Comparison of ENCODE assay signal across 9 cellular contexts in genomic region chr18:5066380-5066977, GRCh38.
DNase-seq lines count a peak whose midpoint lies in the region; TF ChIP-seq lines count a peak whose summit lies in the region.
"Had no signal": no experiment of that assay in that cellular context is flagged by ENCODE, and none has a peak within 500 bp of the region (broad histone marks: within the 10 kb centered on the region; RNA-seq: fewer than 3 reads in every experiment).

No MANE protein-coding gene starts in this region.

- no peak overlapping the region for H3K4me3 Mint-ChIP-seq in activated CD4-positive, alpha-beta memory T cell treated with anti-CD3 and anti-CD28 coated beads for 36 hours
- no peak overlapping the region for H3K4me3 Mint-ChIP-seq in mesothelial cell of epicardium
- H3K4me3 Mint-ChIP-seq in CD4-positive, alpha-beta memory T cell = no peak overlapping the region

- no peaks in the 10 kb centered on the region for H3K9me3 ChIP-seq in CD4-positive, alpha-beta memory T cell (ENCODE audit: control insufficient read depth in 1 of 2, low read length in 2 of 2)

- H3K27me3 Mint-ChIP-seq in activated CD4-positive, alpha-beta memory T cell treated with anti-CD3 and anti-CD28 coated beads for 36 hours = no peaks in the 10 kb centered on the region
- H3K27me3 Mint-ChIP-seq in mesothelial cell of epicardium (ENCODE audit: low read depth) = peaks cover 3% of the 10 kb centered on the region
- peaks cover 0 to 2% of the 10 kb centered on the region in 2 donors for H3K27me3 Mint-ChIP-seq in CD4-positive, alpha-beta memory T cell

- POLR2A ChIA-PET in activated CD4-positive, alpha-beta memory T cell treated with anti-CD3 and anti-CD28 coated beads for 36 hours (lab: Charles Lee) = no interaction called here
- POLR2A ChIA-PET in CD4-positive, alpha-beta memory T cell (lab: Charles Lee; ENCODE audit: partially characterized antibody) = no interaction called here

- H3K27ac Mint-ChIP-seq in activated CD4-positive, alpha-beta memory T cell treated with anti-CD3 and anti-CD28 coated beads for 36 hours = no peak overlapping the region
- no peak overlapping the region for H3K27ac Mint-ChIP-seq in mesothelial cell of epicardium
- H3K27ac Mint-ChIP-seq in CD4-positive, alpha-beta memory T cell = no peak overlapping the region

- no peaks in the 10 kb centered on the region for H3K4me1 Mint-ChIP-seq in activated CD4-positive, alpha-beta memory T cell treated with anti-CD3 and anti-CD28 coated beads for 36 hours (ENCODE audit: low read depth)
- H3K4me1 Mint-ChIP-seq in mesothelial cell of epicardium = peaks cover 4% of the 10 kb centered on the region
- H3K4me1 Mint-ChIP-seq in CD4-positive, alpha-beta memory T cell = no peaks in the 10 kb centered on the region

- no peaks in the 10 kb centered on the region for H3K36me3 Mint-ChIP-seq in activated CD4-positive, alpha-beta memory T cell treated with anti-CD3 and anti-CD28 coated beads for 36 hours
- H3K36me3 Mint-ChIP-seq in mesothelial cell of epicardium = no peaks in the 10 kb centered on the region
- no peaks in the 10 kb centered on the region for H3K36me3 Mint-ChIP-seq in CD4-positive, alpha-beta memory T cell

- TF ChIP-seq CTCF in HFF-Myc (IDR thresholded peaks at IDR 0.05; ENCODE audit: low read depth, low read length, missing control alignments) (peak; percentile 12), mesothelial cell of epicardium (IDR thresholded peaks at IDR 0.05; ENCODE audit: unreplicated experiment) (peak; percentile 16)

- CTCF ChIA-PET in activated CD4-positive, alpha-beta memory T cell treated with anti-CD3 and anti-CD28 coated beads for 36 hours (lab: Charles Lee) = interaction anchor here (1.2 to 2.4 kb wide), 2 partner anchors 8 to 11 kb away, joined by 3 to 9 read pairs; no protein-coding TSS in a partner anchor
- CTCF ChIA-PET in CD4-positive, alpha-beta memory T cell (lab: Charles Lee; ENCODE audit: partially characterized antibody) = no interaction called here

- H3K4me1 ChIP-seq in CD4-positive, alpha-beta memory T cell (ENCODE audit: insufficient read depth, low read length) = no peaks in the 10 kb centered on the region

- H3K27ac ChIP-seq in CD4-positive, alpha-beta memory T cell (ENCODE audit: low read depth, low read length) = no peak overlapping the region

- no peak overlapping the region for H3K4me3 ChIP-seq in HFF-Myc (replicated peaks; ENCODE audit: low read depth, low read length)
- H3K4me3 ChIP-seq in CD4-positive, alpha-beta memory T cell (ENCODE audit: low read length in 2 of 2) = no peak overlapping the region

- H3K9me3 Mint-ChIP-seq in activated CD4-positive, alpha-beta memory T cell treated with anti-CD3 and anti-CD28 coated beads for 36 hours = no peaks in the 10 kb centered on the region
- H3K9me3 Mint-ChIP-seq in mesothelial cell of epicardium = no peaks in the 10 kb centered on the region
- peaks cover 0 to under 1% (median 0%) of the 10 kb centered on the region in 8 donors for H3K9me3 Mint-ChIP-seq in CD4-positive, alpha-beta memory T cell

- H3K36me3 ChIP-seq in CD4-positive, alpha-beta memory T cell (ENCODE audit: insufficient read depth, low read length) = no peaks in the 10 kb centered on the region

- no peaks in the 10 kb centered on the region for H3K27me3 ChIP-seq in CD4-positive, alpha-beta memory T cell (ENCODE audit: insufficient read depth, low read length)

- intact Hi-C loops in activated CD4-positive, alpha-beta memory T cell treated with anti-CD3 and anti-CD28 coated beads for 36 hours (cut with micrococcal nuclease) = no loop called here
- intact Hi-C loops in CD4-positive, alpha-beta memory T cell (cut with micrococcal nuclease) = no loop called here

- DNase-seq in NCI-H82 (lab: John Stamatoyannopoulos, UW) (peak; percentile 29), NCI-H82 treated with DMSO at 0.1 percent for 48 hours (lab: John Stamatoyannopoulos, UW; ENCODE audit: unreplicated experiment) (no peak), HFF-Myc (ENCODE audit: extremely low read depth, low read depth) (no peak), mesothelial cell of epicardium (ENCODE audit: low spot score in 2 of 2, unreplicated experiment in 2 of 2) (no peak), GOT3 (lab: John Stamatoyannopoulos, UW) (no peak), GM19240 (ENCODE audit: insufficient read length, low spot score) (no peak)
- peak; percentile 27 for DNase-seq in activated CD4-positive, alpha-beta memory T cell treated with anti-CD3 and anti-CD28 coated beads for 36 hours
- no peak for DNase-seq in CD4-positive, alpha-beta memory T cell
- DNase-seq: NCI-H2081 had no signal

Comparison
In these comparisons a context has a peak if more than half of its experiments do, and no peak if none do; other contexts are left out.
1. DNase-seq: peak in NCI-H82 (single experiment) and activated CD4-positive, alpha-beta memory T cell treated with anti-CD3 and anti-CD28 coated beads for 36 hours (single experiment); none in NCI-H82 treated with DMSO at 0.1 percent for 48 hours (single experiment), HFF-Myc (single experiment), mesothelial cell of epicardium (0 of 2), CD4-positive, alpha-beta memory T cell (0 of 5), GOT3 (single experiment) and GM19240 (single experiment).